ENCODE assay signal across 19 cellular contexts in genomic region chr16:67345401-67345800, GRCh38. TPM values are rescaled to one million over a fixed set of nuclear protein-coding genes. Genes with fewer than 3 reads are reported as not detected.
"Had no signal": no experiment of that assay in that cellular context is flagged by ENCODE, and none has a peak within 500 bp of the region (broad histone marks: within the 10 kb centered on the region; RNA-seq: fewer than 3 reads in every experiment).

No MANE protein-coding gene starts in this region.

- H3K4me3 ChIP-seq: ascending aorta, breast epithelium, dorsolateral prefrontal cortex, spleen, thoracic aorta had no signal

- FAIRE-seq: urothelium cell line had no signal

- H3K36me3 ChIP-seq: ascending aorta, breast epithelium, spleen, thoracic aorta, WERI-Rb-1 had no signal

- H3K27me3 Mint-ChIP-seq: progenitor cell of endocrine pancreas; stimulated activated naive CD8-positive, alpha-beta T cell treated with anti-CD3 and anti-CD28 coated beads, Interleukin-15, Interleukin-2, amounts not matched to agents 100 ng/mL and 50 ng/mL, for 24 hours had no signal

- H3K27ac Mint-ChIP-seq: activated naive CD4-positive, alpha-beta T cell treated with anti-CD3 and anti-CD28 coated beads for 36 hours; activated naive CD8-positive, alpha-beta T cell treated with anti-CD3 and anti-CD28 coated beads, Interleukin-2, amount 50 U/mL, for 24 hours; activated T-helper 2 cell treated with anti-CD3 and anti-CD28 coated beads, Interferon-gamma antibody, Interleukin-2, Interleukin-4, amounts not matched to agents 10 μg/mL and 5 μg/mL and 100 μg/mL, durations not matched to agents 14 hours and 24 hours and 36 hours; nephron progenitor cell; progenitor cell of endocrine pancreas; stimulated activated naive CD8-positive, alpha-beta T cell treated with anti-CD3 and anti-CD28 coated beads, Interleukin-15, Interleukin-2, amounts not matched to agents 100 ng/mL and 50 ng/mL, for 24 hours had no signal

- H3K4me1 ChIP-seq: ascending aorta, breast epithelium, spleen had no signal

- H3K9me3 Mint-ChIP-seq: activated naive CD4-positive, alpha-beta T cell treated with anti-CD3 and anti-CD28 coated beads for 36 hours; activated naive CD8-positive, alpha-beta T cell treated with anti-CD3 and anti-CD28 coated beads, Interleukin-2, amount 50 U/mL, for 24 hours; activated T-helper 2 cell treated with anti-CD3 and anti-CD28 coated beads, Interferon-gamma antibody, Interleukin-2, Interleukin-4, amounts not matched to agents 10 μg/mL and 5 μg/mL and 100 μg/mL, durations not matched to agents 14 hours and 24 hours and 36 hours; nephron progenitor cell; stimulated activated naive CD8-positive, alpha-beta T cell treated with anti-CD3 and anti-CD28 coated beads, Interleukin-15, Interleukin-2, amounts not matched to agents 100 ng/mL and 50 ng/mL, for 24 hours had no signal

- H3K27me3 ChIP-seq: ascending aorta, breast epithelium, dorsolateral prefrontal cortex, spleen had no signal

- DNase-seq: activated CD4-positive, alpha-beta T cell treated with anti-CD3 and anti-CD28 coated beads, Interleukin-2, amount 50 U/mL, for 48 hours; activated naive CD4-positive, alpha-beta T cell treated with anti-CD3 and anti-CD28 coated beads for 36 hours; activated naive CD8-positive, alpha-beta T cell treated with anti-CD3 and anti-CD28 coated beads, Interleukin-2, amount 50 U/mL, for 24 hours; dorsolateral prefrontal cortex; mesenchymal stem cell; nephron progenitor cell; occipital lobe; spleen; T-helper 1 cell; T1000; WERI-Rb-1 had no signal

- H3K9me3 ChIP-seq: ascending aorta, breast epithelium, spleen, thoracic aorta had no signal

- ATAC-seq: activated naive CD8-positive, alpha-beta T cell treated with anti-CD3 and anti-CD28 coated beads, Interleukin-2, amount 50 U/mL, for 24 hours; sciatic nerve had no signal

- H3K4me3 Mint-ChIP-seq: activated naive CD4-positive, alpha-beta T cell treated with anti-CD3 and anti-CD28 coated beads for 36 hours; activated naive CD8-positive, alpha-beta T cell treated with anti-CD3 and anti-CD28 coated beads, Interleukin-2, amount 50 U/mL, for 24 hours; nephron progenitor cell; stimulated activated naive CD8-positive, alpha-beta T cell treated with anti-CD3 and anti-CD28 coated beads, Interleukin-15, Interleukin-2, amounts not matched to agents 100 ng/mL and 50 ng/mL, for 24 hours had no signal

- H3K27ac ChIP-seq: ascending aorta, breast epithelium, dorsolateral prefrontal cortex, spleen, thoracic aorta, WERI-Rb-1 had no signal

- H3K4me1 Mint-ChIP-seq: activated naive CD8-positive, alpha-beta T cell treated with anti-CD3 and anti-CD28 coated beads, Interleukin-2, amount 50 U/mL, for 24 hours; nephron progenitor cell had no signal

RNA-seq across cellular contexts. Expression of gene LRRC36, which starts 18.8 kb away (rescaled TPM):
- total RNA-seq: ascending aorta, thoracic aorta had no signal

RNA-seq across cellular contexts. Expression of gene KCTD19, which starts 18.9 kb away (rescaled TPM):
- total RNA-seq: ascending aorta, thoracic aorta had no signal

RNA-seq across cellular contexts. Expression of gene TPPP3, which starts 47.9 kb away (rescaled TPM):
- total RNA-seq: activated naive CD4-positive, alpha-beta T cell treated with anti-CD3 and anti-CD28 coated beads for 36 hours; activated T-helper 2 cell treated with anti-CD3 and anti-CD28 coated beads, Interferon-gamma antibody, Interleukin-2, Interleukin-4, amounts not matched to agents 10 μg/mL and 5 μg/mL and 100 μg/mL, durations not matched to agents 14 hours and 24 hours and 36 hours had no signal
